19 cellular contexts compared by ENCODE assay signal in genomic region chr19:23509686-23510450, GRCh38.
A peak's percentile ranks its signal among the peaks of the same experiment; 100 is the strongest.
DNase-seq lines count a peak whose midpoint lies in the region; ATAC-seq, FAIRE-seq and TF ChIP-seq lines count a peak whose summit lies in the region.
"Had no signal": no experiment of that assay in that cellular context is flagged by ENCODE, and none has a peak within 500 bp of the region (broad histone marks: within the 10 kb centered on the region; RNA-seq: fewer than 3 reads in every experiment).

No MANE protein-coding gene starts in this region.

- TF ChIP-seq POLR2A in breast epithelium (IDR thresholded peaks at IDR 0.05), result no peak
- TF ChIP-seq POLR2A in gastrocnemius medialis (IDR thresholded peaks at IDR 0.05), result no peak

- FAIRE-seq in bronchial epithelial cell (lab: Jason Lieb, UNC), result no peak
- FAIRE-seq: A549, K562 had no signal

- in situ Hi-C loops in gastrocnemius medialis (cut with MboI; ENCODE audit: low sequenced_read_pairs in 4 of 4), result no loop called here

- no peaks in the 10 kb centered on the region for H3K36me3 Mint-ChIP-seq in MCF 10A (ENCODE audit: insufficient read depth, unreplicated experiment)

- H3K9me2 ChIP-seq in PC-3 (replicated peaks; ENCODE audit: low read length), result no peaks in the 10 kb centered on the region

- POLR2A ChIA-PET in MCF 10A (lab: Yijun Ruan, JAX), result no interaction called here
- POLR2A ChIA-PET in PC-3 (lab: Charles Lee; ENCODE audit: unreplicated experiment), result no interaction called here

- no peak overlapping the region for H2AFZ ChIP-seq in PC-3 (ENCODE audit: low read length)

- BruUV-seq in MCF 10A (replicated peaks; lab: Mats Ljungman, UMichigan), result no TSS peak
- BruUV-seq in PC-3 (replicated peaks; lab: Mats Ljungman, UMichigan), result no TSS peak

- H3F3A ChIP-seq in PC-3 (ENCODE audit: low read length, unreplicated experiment), result no peaks in the 10 kb centered on the region

- H3K4me3 ChIP-seq in breast epithelium (no peak overlapping the region), PC-3 (ENCODE audit: low read length) (no peak overlapping the region), bronchial epithelial cell (ENCODE audit: low read depth, low read length) (no peak overlapping the region), gastrocnemius medialis (no peak overlapping the region)
- H3K4me3 ChIP-seq: A549, K562 had no signal

- H3K27me3 Mint-ChIP-seq in MCF 10A (ENCODE audit: insufficient read depth, unreplicated experiment), result no peaks in the 10 kb centered on the region

- no peak overlapping the region for H3K27ac ChIP-seq in breast epithelium
- peak overlapping the region; percentile 59 for H3K27ac ChIP-seq in PC-3 (ENCODE audit: low read length)
- no peak overlapping the region for H3K27ac ChIP-seq in gastrocnemius medialis
- H3K27ac ChIP-seq: A549, C4-2B, HL-60 had no signal

- no peak overlapping the region for H3K4me3 Mint-ChIP-seq in MCF 10A (ENCODE audit: unreplicated experiment)
- H3K4me3 Mint-ChIP-seq: H9 had no signal

- no peaks in the 10 kb centered on the region for H3K4me1 ChIP-seq in breast epithelium
- peaks cover 7% of the 10 kb centered on the region; the same call in 1 of the 2 replicates for H3K4me1 ChIP-seq in PC-3 (ENCODE audit: insufficient read depth, low read length)
- no peaks in the 10 kb centered on the region for H3K4me1 ChIP-seq in gastrocnemius medialis
- H3K4me1 ChIP-seq: A549 had no signal

- no peaks in the 10 kb centered on the region for H3K79me2 ChIP-seq in PC-3 (ENCODE audit: low read length)

- TF ChIP-seq CTCF in MCF 10A (IDR thresholded peaks at IDR 0.05; ENCODE audit: unreplicated experiment) (no peak), breast epithelium (IDR thresholded peaks at IDR 0.05) (no peak), PC-3 (conservative IDR thresholded peaks at IDR 0.05; ENCODE audit: low read depth, low read length) (no peak), bronchial epithelial cell (IDR thresholded peaks at IDR 0.05; ENCODE audit: insufficient read depth, low read length, severe bottlenecking) (no peak), gastrocnemius medialis (IDR thresholded peaks at IDR 0.05 in 4 of 5, conservative IDR thresholded peaks at IDR 0.05 in 1 of 5) (no peak)

- H3K4me2 ChIP-seq in PC-3 (ENCODE audit: low read length), result no peak overlapping the region
- H3K4me2 ChIP-seq: A549 had no signal

- intact Hi-C loops in MCF 10A (cut with micrococcal nuclease), result no loop called here
- intact Hi-C loops in breast epithelium (cut with DNase I; ENCODE audit: low total_unique reads), result no loop called here
- intact Hi-C loops in PC-3 (cut with micrococcal nuclease), result no loop called here
- intact Hi-C loops in gastrocnemius medialis (cut with DNase I; ENCODE audit: low total_unique reads), result no loop called here

- no peaks in the 10 kb centered on the region for H3K27me3 ChIP-seq in breast epithelium
- no peaks in the 10 kb centered on the region for H3K27me3 ChIP-seq in PC-3 (ENCODE audit: low read length)
- no peaks in the 10 kb centered on the region for H3K27me3 ChIP-seq in bronchial epithelial cell (ENCODE audit: control insufficient read depth, insufficient read depth, low read length)
- H3K27me3 ChIP-seq in gastrocnemius medialis, result no peaks in the 10 kb centered on the region

- no peaks in the 10 kb centered on the region for H4K20me1 ChIP-seq in PC-3 (ENCODE audit: low read length)

- DNase-seq in MCF 10A (ENCODE audit: unreplicated experiment) (peak; percentile 27), breast epithelium (ENCODE audit: low spot score in 2 of 2) (no peak), PC-3 (peak; percentile 89), bronchial epithelial cell (ENCODE audit: low read depth) (peak; percentile 32), glomerular visceral epithelial cell (ENCODE audit: extremely low spot score) (no peak), gastrocnemius medialis (no peak)
- DNase-seq in stimulated activated CD8-positive, alpha-beta memory T cell treated with anti-CD3 and anti-CD28 coated beads, Interleukin-4, amount 100 ng/mL, for 48 hours, result no peak
- DNase-seq: DMS 273 treated with DMSO at 0.1 percent for 48 hours, H9, NCI-H1436, NCI-H2107, NCI-H226, NCI-H524 treated with DMSO at 0.1 percent for 48 hours, SW 1271 had no signal

- H3K27ac Mint-ChIP-seq in MCF 10A (ENCODE audit: low read depth, unreplicated experiment), result no peak overlapping the region
- H3K27ac Mint-ChIP-seq: H9 had no signal

- H3K36me3 ChIP-seq in breast epithelium (no peaks in the 10 kb centered on the region), PC-3 (ENCODE audit: low read depth, low read length) (no peaks in the 10 kb centered on the region), bronchial epithelial cell (ENCODE audit: control insufficient read depth, insufficient read depth, low read length) (no peaks in the 10 kb centered on the region), gastrocnemius medialis (no peaks in the 10 kb centered on the region)

- no peak overlapping the region for H3K9ac ChIP-seq in PC-3 (ENCODE audit: low read length)

- ATAC-seq in PC-3 (peak; percentile 57; the same call in 1 of the 2 replicates), gastrocnemius medialis (no peak), HG03095 (IDR thresholded peaks at IDR 0.05; ENCODE audit: unreplicated experiment) (no peak)
- ATAC-seq: A549, K562 had no signal

- H3K9me3 Mint-ChIP-seq in MCF 10A (ENCODE audit: unreplicated experiment), result no peaks in the 10 kb centered on the region

- CTCF ChIA-PET in MCF 10A (lab: Yijun Ruan, JAX) (interaction anchor here (0.6 kb wide), 2 partner anchors 10 to 545 kb away, joined by 3 to 4 read pairs; no protein-coding TSS in a partner anchor), PC-3 (lab: Charles Lee) (no interaction called here)

- H3K9me3 ChIP-seq in breast epithelium (no peaks in the 10 kb centered on the region), PC-3 (ENCODE audit: low read length) (no peaks in the 10 kb centered on the region), gastrocnemius medialis (no peaks in the 10 kb centered on the region)

- no peaks in the 10 kb centered on the region for H3K4me1 Mint-ChIP-seq in MCF 10A (ENCODE audit: insufficient read depth, unreplicated experiment)
- H3K4me1 Mint-ChIP-seq: H9 had no signal

Comparison
In these comparisons a context has a peak if more than half of its experiments do, and no peak if none do; other contexts are left out.
1. DNase-seq: peak in MCF 10A (single experiment), PC-3 (single experiment) and bronchial epithelial cell (single experiment); none in breast epithelium (0 of 2), glomerular visceral epithelial cell (single experiment), stimulated activated CD8-positive, alpha-beta memory T cell treated with anti-CD3 and anti-CD28 coated beads, Interleukin-4, amount 100 ng/mL, for 48 hours (single experiment) and gastrocnemius medialis (0 of 2).